In genomic region chr7:101154693-101155102, GRCh38 we compare ENCODE assay signal across 7 cellular contexts. TPM values are rescaled to one million over a fixed set of nuclear protein-coding genes. Genes with fewer than 3 reads are reported as not detected.
DNase-seq lines count a peak whose midpoint lies in the region; ATAC-seq lines count a peak whose summit lies in the region.
"Had no signal": no experiment of that assay in that cellular context is flagged by ENCODE, and none has a peak within 500 bp of the region (broad histone marks: within the 10 kb centered on the region; RNA-seq: fewer than 3 reads in every experiment).

No MANE protein-coding gene starts in this region.

- H4K12ac ChIP-seq in trophoblast cell (ENCODE audit: low read depth, low read length): peak overlapping the region; percentile 83

- H3K79me2 ChIP-seq in trophoblast cell (ENCODE audit: control insufficient read depth, insufficient read depth, low read length, poor library complexity): peaks cover 8% of the 10 kb centered on the region

- peak overlapping the region in 3 of 7 donors; percentile 17 to 33 (median 24) for H3K27ac Mint-ChIP-seq in CD4-positive, alpha-beta memory T cell

- H3K4me3 Mint-ChIP-seq in CD4-positive, alpha-beta memory T cell: peak overlapping the region; percentile 60 to 87 (median 82)

- H2BK5ac ChIP-seq in trophoblast cell (ENCODE audit: low read depth, low read length, poor library complexity): peak overlapping the region; percentile 94

- no peak overlapping the region for H2BK12ac ChIP-seq in trophoblast cell (ENCODE audit: low read length)

- H3K4me2 ChIP-seq in trophoblast cell (ENCODE audit: low read length): peak overlapping the region; percentile 81

- H4K8ac ChIP-seq in trophoblast cell (ENCODE audit: low read depth, low read length): peak overlapping the region; percentile 96

- H3K14ac ChIP-seq in trophoblast cell (ENCODE audit: low read length): peak overlapping the region; percentile 86

- POLR2A ChIA-PET in CD4-positive, alpha-beta memory T cell (lab: Charles Lee; ENCODE audit: partially characterized antibody): interaction anchor here (1.0 to 1.1 kb wide), 2 partner anchors 13 to 63 kb away, joined by 3 to 5 read pairs; partner anchors contain the start of gene ZNHIT1

- no CpG with 5 or more reads among the region's 34 CpGs for WGBS in trophoblast cell (ENCODE audit: extremely low coverage, insufficient coverage, insufficient read length)

- peak overlapping the region; percentile 89 for H2BK120ac ChIP-seq in trophoblast cell (ENCODE audit: insufficient read depth, low read length, poor library complexity)

- H3K23ac ChIP-seq in trophoblast cell (ENCODE audit: low read length): no peak overlapping the region

- CTCF ChIA-PET in CD4-positive, alpha-beta memory T cell (lab: Charles Lee; ENCODE audit: partially characterized antibody): interaction anchor here (1.0 to 3.5 kb wide), 7 partner anchors 11 to 90 kb away, joined by 3 to 37 read pairs (median 7); partner anchors contain the start of gene FIS1

- peaks cover 14% of the 10 kb centered on the region for H3K79me1 ChIP-seq in trophoblast cell (ENCODE audit: low read length)

- H3K4me1 Mint-ChIP-seq in CD4-positive, alpha-beta memory T cell: peaks cover 6 to 15% (median 12%) of the 10 kb centered on the region in 4 donors

- ATAC-seq in HG03066 (IDR thresholded peaks at IDR 0.05; ENCODE audit: low read depth, unreplicated experiment): peak; percentile 25

- H3K9ac ChIP-seq in trophoblast cell (ENCODE audit: low read length): peak overlapping the region; percentile 93

- H3K36me3 Mint-ChIP-seq in CD4-positive, alpha-beta memory T cell: peaks cover 14% of the 10 kb centered on the region in 2 donors

- no peaks in the 10 kb centered on the region for H3K9me3 ChIP-seq in CD4-positive, alpha-beta memory T cell (ENCODE audit: control insufficient read depth in 1 of 2, low read length in 2 of 2)
- H3K9me3 ChIP-seq in trophoblast cell (ENCODE audit: insufficient read depth, low read depth, low read length): no peaks in the 10 kb centered on the region

- peaks cover under 1% of the 10 kb centered on the region in 2 donors for H3K27me3 Mint-ChIP-seq in CD4-positive, alpha-beta memory T cell

- H3K18ac ChIP-seq in trophoblast cell (ENCODE audit: low read length): peak overlapping the region; percentile 97

- peak overlapping the region; percentile 84 for H2AK5ac ChIP-seq in trophoblast cell (ENCODE audit: low read length)

- H3K36me3 ChIP-seq in CD4-positive, alpha-beta memory T cell (ENCODE audit: insufficient read depth, low read length): peaks cover 2% of the 10 kb centered on the region
- peaks cover 9 to 13% of the 10 kb centered on the region in 2 experiments for H3K36me3 ChIP-seq in trophoblast cell (ENCODE audit: control insufficient read depth in 1 of 2, insufficient read depth in 2 of 2, low read length in 2 of 2)

- H2AFZ ChIP-seq in trophoblast cell (ENCODE audit: insufficient read depth, low read length, poor library complexity): peak overlapping the region; percentile 50

- peaks cover 13% of the 10 kb centered on the region for H3K4me1 ChIP-seq in CD4-positive, alpha-beta memory T cell (ENCODE audit: insufficient read depth, low read length)
- H3K4me1 ChIP-seq in trophoblast cell (ENCODE audit: control insufficient read depth in 1 of 2, insufficient read depth in 2 of 2, low read length in 2 of 2): peaks cover 21 to 28% of the 10 kb centered on the region in 2 experiments

- H3K27me3 ChIP-seq in CD4-positive, alpha-beta memory T cell (ENCODE audit: insufficient read depth, low read length): no peaks in the 10 kb centered on the region
- H3K27me3 ChIP-seq in trophoblast cell (ENCODE audit: insufficient read depth, low read length): no peaks in the 10 kb centered on the region

- intact Hi-C loops in CD4-positive, alpha-beta memory T cell (cut with micrococcal nuclease): loop anchor here (1.0 kb wide), 1 partner anchor 11 kb away; the partner anchor contains the start of gene VGF

- H4K91ac ChIP-seq in trophoblast cell (ENCODE audit: low read depth, low read length): peak overlapping the region; percentile 96

- H3K27ac ChIP-seq in CD4-positive, alpha-beta memory T cell (ENCODE audit: low read depth, low read length): no peak overlapping the region
- peak overlapping the region; percentile 19 for H3K27ac ChIP-seq in cingulate gyrus (ENCODE audit: low read depth, low read length)
- H3K27ac ChIP-seq in trophoblast cell (ENCODE audit: low read depth, low read length): peak overlapping the region; percentile 64

- no peak for DNase-seq in CD4-positive, alpha-beta memory T cell
- DNase-seq in trophoblast cell (no peak), NCI-H1930 (lab: John Stamatoyannopoulos, UW) (no peak), kidney glomerular epithelial cell (lab: John Stamatoyannopoulos, UW) (no peak)

- H3K4ac ChIP-seq in trophoblast cell (ENCODE audit: low read depth, low read length): peak overlapping the region; percentile 93

- H3K9me3 Mint-ChIP-seq in CD4-positive, alpha-beta memory T cell: no peaks in the 10 kb centered on the region

- peak overlapping the region; percentile 31 to 58 for H3K4me3 ChIP-seq in CD4-positive, alpha-beta memory T cell (ENCODE audit: low read length in 2 of 2)
- peak overlapping the region; percentile 90 for H3K4me3 ChIP-seq in trophoblast cell (ENCODE audit: low read depth, low read length)

RNA-seq across cellular contexts. Expression of gene AP1S1, which starts 0.4 kb away (rescaled TPM):
- 10 to 100 TPM in 1 of 2 experiments, 1 to 10 TPM in 1; 8.8 to 10.8 TPM for total RNA-seq in CD4-positive, alpha-beta memory T cell
- polyA plus RNA-seq in CD4-positive, alpha-beta memory T cell: 1 to 10 TPM; 4.2 to 8.2 TPM
- 59.2 and 61.3 TPM in 2 replicates for polyA plus RNA-seq in trophoblast cell (2013)

RNA-seq across cellular contexts. Expression of gene VGF, which starts 10.7 kb away (rescaled TPM):
- not detected for total RNA-seq in CD4-positive, alpha-beta memory T cell
- polyA plus RNA-seq in CD4-positive, alpha-beta memory T cell: not detected
- polyA plus RNA-seq in trophoblast cell (2013): 6.3 and 7.2 TPM in 2 replicates

RNA-seq across cellular contexts. Expression of gene NAT16, which starts 25.4 kb away (rescaled TPM):
- total RNA-seq in CD4-positive, alpha-beta memory T cell: not detected
- polyA plus RNA-seq in CD4-positive, alpha-beta memory T cell: not detected
- not detected in 2 replicates for polyA plus RNA-seq in trophoblast cell (2013)
- total RNA-seq: LHCN-M2 had no signal

RNA-seq across cellular contexts. Expression of gene SERPINE1, which starts 27.8 kb away (rescaled TPM):
- under 1 TPM; 0.11 to 0.20 TPM for total RNA-seq in CD4-positive, alpha-beta memory T cell
- not detected for polyA plus RNA-seq in CD4-positive, alpha-beta memory T cell
- 148 and 173 TPM in 2 replicates for polyA plus RNA-seq in trophoblast cell (2013)

RNA-seq across cellular contexts. Expression of gene MOGAT3, which starts 46.1 kb away (rescaled TPM):
- not detected for total RNA-seq in CD4-positive, alpha-beta memory T cell
- polyA plus RNA-seq in CD4-positive, alpha-beta memory T cell: not detected
- 0.04 TPM in 1 of 2 replicates, not detected in the other for polyA plus RNA-seq in trophoblast cell (2013)
- total RNA-seq: LHCN-M2 had no signal
